In the genomic region with DNA sequence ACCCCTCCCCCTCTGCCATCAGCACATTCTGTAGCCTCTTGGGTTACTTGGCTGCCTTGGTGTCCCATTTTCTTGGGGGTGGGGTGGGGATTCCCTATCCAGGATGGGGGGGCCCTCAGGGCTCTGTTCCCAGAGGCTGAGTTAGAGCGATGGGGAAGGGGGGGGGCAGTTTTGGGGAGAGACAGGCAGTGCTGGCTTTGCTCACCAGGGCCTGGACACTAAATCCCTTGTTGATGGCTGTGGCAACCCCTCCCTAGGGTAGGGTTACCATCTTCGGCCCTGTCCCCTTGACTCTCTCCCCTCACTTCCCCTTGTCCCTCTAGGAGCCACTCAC, we compare ENCODE assay signal across 26 cellular contexts. TPM values are rescaled to one million over a fixed set of nuclear protein-coding genes. Genes with fewer than 3 reads are reported as not detected.
DNase-seq lines count a peak whose midpoint lies in the region; ATAC-seq and TF ChIP-seq lines count a peak whose summit lies in the region.
"Had no signal": no experiment of that assay in that cellular context is flagged by ENCODE, and none has a peak within 500 bp of the region (broad histone marks: within the 10 kb centered on the region; RNA-seq: fewer than 3 reads in every experiment).

No MANE protein-coding gene starts in this region.

- H3K36me3 Mint-ChIP-seq in GM23338 (ENCODE audit: low read depth) (peaks cover 18% of the 10 kb centered on the region), nephron progenitor cell (ENCODE audit: low read depth) (peaks cover 11% of the 10 kb centered on the region)
- peaks cover 4% of the 10 kb centered on the region for H3K36me3 Mint-ChIP-seq in activated T-helper 1 cell treated with anti-CD3 and anti-CD28 coated beads, Interleukin-12 subunit alpha, Interleukin-12 subunit beta, Interleukin-2, Interleukin-4 antibody, amounts not matched to agents 30 ng/mL and 10 ng/mL and 1 ng/mL, durations not matched to agents 14 hours and 24 hours and 36 hours (ENCODE audit: low read depth)

- no peaks in the 10 kb centered on the region for H3K27me3 ChIP-seq in BLaER1 treated with 17β-estradiol and CSF1 and Interleukin-3, amounts not matched to agents 10 nM and 100 nM
- H3K27me3 ChIP-seq in GM23338 (ENCODE audit: insufficient read depth) (peaks cover 22% of the 10 kb centered on the region; the same call in 1 of the 2 replicates), breast epithelium (no peaks in the 10 kb centered on the region), MM.1S (replicated peaks; ENCODE audit: insufficient read depth, low read length) (no peaks in the 10 kb centered on the region)
- H3K27me3 ChIP-seq: ascending aorta, SJSA1 had no signal

- peaks cover 28 to 82% (median 73%) of the 10 kb centered on the region in 10 experiments for H3K4me1 ChIP-seq in BLaER1 treated with 17β-estradiol and CSF1 and Interleukin-3, amounts not matched to agents 10 nM and 100 nM
- peaks cover 22% of the 10 kb centered on the region; the same call in 1 of the 2 replicates for H3K4me1 ChIP-seq in GM23338 (ENCODE audit: insufficient read depth)
- H3K4me1 ChIP-seq in breast epithelium = peaks cover 0 to 4% of the 10 kb centered on the region in 2 donors
- H3K4me1 ChIP-seq in MM.1S (ENCODE audit: low read length) = peaks cover 6% of the 10 kb centered on the region; the same call in 1 of the 2 replicates
- H3K4me1 ChIP-seq: foreskin keratinocyte had no signal

- H3K9me2 ChIP-seq in GM23338 (ENCODE audit: insufficient read depth) (no peaks in the 10 kb centered on the region), MM.1S (replicated peaks; ENCODE audit: insufficient read depth, low read length) (no peaks in the 10 kb centered on the region)

- DNase-seq in GM23338 (ENCODE audit: low spot score) (no peak), nephron progenitor cell (no peak), breast epithelium (ENCODE audit: low spot score in 2 of 2) (no peak), MM.1S (no peak), NOMO-1 treated with dmso at 0.1 percent for 144 hours (lab: John Stamatoyannopoulos, UW; ENCODE audit: unreplicated experiment) (no peak)
- DNase-seq in activated T-helper 1 cell treated with anti-CD3 and anti-CD28 coated beads, Interleukin-12 subunit alpha, Interleukin-12 subunit beta, Interleukin-2, Interleukin-4 antibody, amounts not matched to agents 30 ng/mL and 10 ng/mL and 1 ng/mL, durations not matched to agents 14 hours and 24 hours and 36 hours (ENCODE audit: low spot score) = no peak
- DNase-seq: activated CD8-positive, alpha-beta memory T cell treated with anti-CD3 and anti-CD28 coated beads for 24 hours; activated naive CD4-positive, alpha-beta T cell treated with anti-CD3 and anti-CD28 coated beads, Interleukin-2, amount 50 U/mL, for 16 hours; activated T-cell treated with anti-CD3 and anti-CD28 coated beads, Interleukin-2, amount 50 U/mL, for 24 hours; CD4-positive, alpha-beta memory T cell; effector CD8-positive, alpha-beta T cell; foreskin keratinocyte; GF-D8; mucosa of descending colon; NCI-H1930; PC-9; small intestine; stimulated activated CD4-positive, alpha-beta T cell treated with anti-CD3 and anti-CD28 coated beads, Interleukin-2, amount 100 ng/mL, for 24 hours; stimulated activated naive CD4-positive, alpha-beta T cell had no signal

- peak overlapping the region in 10 of 11 experiments; percentile 49 to 100 (median 97); a peak in 19 of 22 replicates for H3K4me2 ChIP-seq in BLaER1 treated with 17β-estradiol and CSF1 and Interleukin-3, amounts not matched to agents 10 nM and 100 nM
- H3K4me2 ChIP-seq in GM23338 (peak overlapping the region; percentile 99; the same call in 1 of the 2 replicates), MM.1S (ENCODE audit: low read depth, low read length) (no peak overlapping the region)
- H3K4me2 ChIP-seq: PC-9 had no signal

- ATAC-seq in GM23338 = no peak
- no peak for ATAC-seq in HG03378 (IDR thresholded peaks at IDR 0.05; ENCODE audit: unreplicated experiment)
- ATAC-seq: foreskin keratinocyte, mucosa of descending colon had no signal

- 0 out of 20 replicates have a peak overlapping the region, but pooled peaks of 1 of the 10 experiments have one; percentile 79 for H3K4me3 ChIP-seq in BLaER1 treated with 17β-estradiol and CSF1 and Interleukin-3, amounts not matched to agents 10 nM and 100 nM
- H3K4me3 ChIP-seq in GM23338 (no peak overlapping the region), breast epithelium (no peak overlapping the region), MM.1S (ENCODE audit: low read length) (no peak overlapping the region)
- H3K4me3 ChIP-seq: ascending aorta, mucosa of descending colon, PC-9, SJSA1, thoracic aorta had no signal

- H3K9ac ChIP-seq in BLaER1 treated with 17β-estradiol and CSF1 and Interleukin-3, amounts not matched to agents 10 nM and 100 nM = peak overlapping the region in 7 of 11 experiments; percentile 5 to 86 (median 83); a peak in 7 of 22 replicates
- no peak overlapping the region for H3K9ac ChIP-seq in MM.1S (ENCODE audit: low read length)

- peaks cover 22 to 40% (median 27%) of the 10 kb centered on the region in 11 experiments for H3K36me3 ChIP-seq in BLaER1 treated with 17β-estradiol and CSF1 and Interleukin-3, amounts not matched to agents 10 nM and 100 nM
- H3K36me3 ChIP-seq in GM23338 (ENCODE audit: insufficient read depth) (no peaks in the 10 kb centered on the region), breast epithelium (no peaks in the 10 kb centered on the region), MM.1S (replicated peaks; ENCODE audit: insufficient read depth, low read length) (no peaks in the 10 kb centered on the region)

- no peak for TF ChIP-seq POLR2A in breast epithelium (IDR thresholded peaks at IDR 0.05)

- intact Hi-C loops in activated T-helper 1 cell treated with anti-CD3 and anti-CD28 coated beads, Interleukin-12 subunit alpha, Interleukin-12 subunit beta, Interleukin-2, Interleukin-4 antibody, amounts not matched to agents 30 ng/mL and 10 ng/mL and 1 ng/mL, durations not matched to agents 14 hours and 24 hours and 36 hours (cut with micrococcal nuclease) = no loop called here
- intact Hi-C loops in breast epithelium (cut with DNase I; ENCODE audit: low total_unique reads) = no loop called here

- peaks cover 45% of the 10 kb centered on the region for H3K4me1 Mint-ChIP-seq in GM23338
- peaks cover 18% of the 10 kb centered on the region for H3K4me1 Mint-ChIP-seq in activated T-helper 1 cell treated with anti-CD3 and anti-CD28 coated beads, Interleukin-12 subunit alpha, Interleukin-12 subunit beta, Interleukin-2, Interleukin-4 antibody, amounts not matched to agents 30 ng/mL and 10 ng/mL and 1 ng/mL, durations not matched to agents 14 hours and 24 hours and 36 hours (ENCODE audit: low read depth)
- H3K4me1 Mint-ChIP-seq in nephron progenitor cell = peaks cover 67% of the 10 kb centered on the region

- H3F3A ChIP-seq in GM23338 (replicated peaks; ENCODE audit: low read depth) (peaks cover 12% of the 10 kb centered on the region), MM.1S (ENCODE audit: insufficient read depth, low read length) (no peaks in the 10 kb centered on the region)

- TF ChIP-seq CTCF in GM23338 (conservative IDR thresholded peaks at IDR 0.05; ENCODE audit: low read depth in 2 of 2) (no peak), nephron progenitor cell (IDR thresholded peaks at IDR 0.05) (no peak), breast epithelium (IDR thresholded peaks at IDR 0.05) (no peak), MM.1S (IDR thresholded peaks at IDR 0.05; ENCODE audit: low read length) (no peak)

- no peaks in the 10 kb centered on the region for H3K79me2 ChIP-seq in GM23338 (replicated peaks; ENCODE audit: insufficient read depth)
- no peaks in the 10 kb centered on the region for H3K79me2 ChIP-seq in MM.1S (ENCODE audit: low read length)

- peak overlapping the region; percentile 92 for H3K4me3 Mint-ChIP-seq in GM23338
- peak overlapping the region; percentile 46 for H3K4me3 Mint-ChIP-seq in activated T-helper 1 cell treated with anti-CD3 and anti-CD28 coated beads, Interleukin-12 subunit alpha, Interleukin-12 subunit beta, Interleukin-2, Interleukin-4 antibody, amounts not matched to agents 30 ng/mL and 10 ng/mL and 1 ng/mL, durations not matched to agents 14 hours and 24 hours and 36 hours
- H3K4me3 Mint-ChIP-seq in nephron progenitor cell = peak overlapping the region; percentile 66

- H3K27ac ChIP-seq in BLaER1 treated with 17β-estradiol and CSF1 and Interleukin-3, amounts not matched to agents 10 nM and 100 nM = peak overlapping the region in 4 of 11 experiments; percentile 41 to 73 (median 46); a peak in 6 of 22 replicates
- H3K27ac ChIP-seq in GM23338 (ENCODE audit: low read depth) = no peak overlapping the region
- no peak overlapping the region for H3K27ac ChIP-seq in breast epithelium
- no peak overlapping the region for H3K27ac ChIP-seq in MM.1S (ENCODE audit: low read length)
- H3K27ac ChIP-seq: ascending aorta, foreskin keratinocyte, PC-9, SJSA1, thoracic aorta had no signal

- no peaks in the 10 kb centered on the region for H3K9me3 ChIP-seq in BLaER1 treated with 17β-estradiol and CSF1 and Interleukin-3, amounts not matched to agents 10 nM and 100 nM (replicated peaks in 1 of 11)
- H3K9me3 ChIP-seq in breast epithelium = no peaks in the 10 kb centered on the region
- H3K9me3 ChIP-seq in MM.1S (replicated peaks; ENCODE audit: insufficient read depth, low read length) = no peaks in the 10 kb centered on the region
- H3K9me3 ChIP-seq: ascending aorta, mucosa of descending colon, SJSA1, thoracic aorta had no signal

- peaks cover 25% of the 10 kb centered on the region for H3K27me3 Mint-ChIP-seq in GM23338 (ENCODE audit: insufficient read depth, low read depth, poor library complexity)
- peaks cover 2% of the 10 kb centered on the region for H3K27me3 Mint-ChIP-seq in activated T-helper 1 cell treated with anti-CD3 and anti-CD28 coated beads, Interleukin-12 subunit alpha, Interleukin-12 subunit beta, Interleukin-2, Interleukin-4 antibody, amounts not matched to agents 30 ng/mL and 10 ng/mL and 1 ng/mL, durations not matched to agents 14 hours and 24 hours and 36 hours (ENCODE audit: insufficient read depth)
- peaks cover 7% of the 10 kb centered on the region for H3K27me3 Mint-ChIP-seq in nephron progenitor cell (ENCODE audit: low read depth, poor library complexity)

- no peak overlapping the region for H2AFZ ChIP-seq in GM23338
- no peak overlapping the region for H2AFZ ChIP-seq in MM.1S (ENCODE audit: low read length)
- H2AFZ ChIP-seq: PC-9 had no signal

- H3K27ac Mint-ChIP-seq in GM23338 = no peak overlapping the region
- no peak overlapping the region for H3K27ac Mint-ChIP-seq in activated T-helper 1 cell treated with anti-CD3 and anti-CD28 coated beads, Interleukin-12 subunit alpha, Interleukin-12 subunit beta, Interleukin-2, Interleukin-4 antibody, amounts not matched to agents 30 ng/mL and 10 ng/mL and 1 ng/mL, durations not matched to agents 14 hours and 24 hours and 36 hours
- H3K27ac Mint-ChIP-seq in nephron progenitor cell = no peak overlapping the region
- H3K27ac Mint-ChIP-seq: activated T-cell treated with anti-CD3 and anti-CD28 coated beads, Interleukin-2, amount 50 U/mL, for 24 hours had no signal

- H3K9me3 Mint-ChIP-seq in GM23338 (no peaks in the 10 kb centered on the region; the same call in 2 of the 3 replicates), nephron progenitor cell (no peaks in the 10 kb centered on the region)
- H3K9me3 Mint-ChIP-seq in activated T-helper 1 cell treated with anti-CD3 and anti-CD28 coated beads, Interleukin-12 subunit alpha, Interleukin-12 subunit beta, Interleukin-2, Interleukin-4 antibody, amounts not matched to agents 30 ng/mL and 10 ng/mL and 1 ng/mL, durations not matched to agents 14 hours and 24 hours and 36 hours = no peaks in the 10 kb centered on the region
- H3K9me3 Mint-ChIP-seq: activated T-cell treated with anti-CD3 and anti-CD28 coated beads, Interleukin-2, amount 50 U/mL, for 24 hours had no signal

- H4K20me1 ChIP-seq in BLaER1 treated with 17β-estradiol and CSF1 and Interleukin-3, amounts not matched to agents 10 nM and 100 nM = peaks cover 0 to 48% (median 33%) of the 10 kb centered on the region in 11 experiments; a peak in 17 of 22 replicates
- no peaks in the 10 kb centered on the region; the same call in 1 of the 2 replicates for H4K20me1 ChIP-seq in GM23338 (replicated peaks; ENCODE audit: insufficient read depth)
- H4K20me1 ChIP-seq in MM.1S (ENCODE audit: insufficient read depth, low read length) = no peaks in the 10 kb centered on the region

RNA-seq across cellular contexts. Expression of a gene that starts 0.7 kb away (rescaled TPM):
- total RNA-seq in GM23338 (2014; rRNA removed; shearing (Covaris generic)) = 0.08 and 0.73 TPM in 2 replicates
- 3.2 and 4.0 TPM in 2 replicates for polyA plus RNA-seq in GM23338 (2016; fragmentation: Nextera tagmentation; extraction: Ambion mirVana)
- total RNA-seq in activated T-helper 1 cell treated with anti-CD3 and anti-CD28 coated beads, Interleukin-12 subunit alpha, Interleukin-12 subunit beta, Interleukin-2, Interleukin-4 antibody, amounts not matched to agents 30 ng/mL and 10 ng/mL and 1 ng/mL, durations not matched to agents 14 hours and 24 hours and 36 hours = 2.6 and 3.3 TPM in 2 replicates
- under 1 TPM; 0.15 to 0.48 (median 0.33) TPM for total RNA-seq in breast epithelium
- total RNA-seq: ascending aorta, HT1080 had no signal
- polyA plus RNA-seq: CD4-positive, alpha-beta memory T cell had no signal

RNA-seq across cellular contexts. Expression of a gene that starts 14.0 kb away (rescaled TPM):
- 17.2 and 27.5 TPM in 2 replicates for total RNA-seq in GM23338 (2014; rRNA removed; shearing (Covaris generic))
- polyA plus RNA-seq in GM23338 (2016; fragmentation: Nextera tagmentation; extraction: Ambion mirVana) = 12.2 and 13.6 TPM in 2 replicates
- total RNA-seq in activated T-helper 1 cell treated with anti-CD3 and anti-CD28 coated beads, Interleukin-12 subunit alpha, Interleukin-12 subunit beta, Interleukin-2, Interleukin-4 antibody, amounts not matched to agents 30 ng/mL and 10 ng/mL and 1 ng/mL, durations not matched to agents 14 hours and 24 hours and 36 hours = 54.2 and 56.2 TPM in 2 replicates
- total RNA-seq in breast epithelium = 10 to 100 TPM; 20.0 to 28.8 (median 23.6) TPM

RNA-seq across cellular contexts. Expression of a gene that starts 31.5 kb away (rescaled TPM):
- 162 and 192 TPM in 2 replicates for total RNA-seq in GM23338 (2014; rRNA removed; shearing (Covaris generic))
- 246 and 248 TPM in 2 replicates for polyA plus RNA-seq in GM23338 (2016; fragmentation: Nextera tagmentation; extraction: Ambion mirVana)
- 261 and 264 TPM in 2 replicates for total RNA-seq in activated T-helper 1 cell treated with anti-CD3 and anti-CD28 coated beads, Interleukin-12 subunit alpha, Interleukin-12 subunit beta, Interleukin-2, Interleukin-4 antibody, amounts not matched to agents 30 ng/mL and 10 ng/mL and 1 ng/mL, durations not matched to agents 14 hours and 24 hours and 36 hours
- total RNA-seq in breast epithelium = 100 to 1,000 TPM in 1 of 3 donors, 10 to 100 TPM in 2; 97.9 to 103 (median 98.4) TPM

RNA-seq across cellular contexts. Expression of a gene that starts 47.4 kb away (rescaled TPM):
- 25.2 and 27.2 TPM in 2 replicates for total RNA-seq in GM23338 (2014; rRNA removed; shearing (Covaris generic))
- 11.8 and 13.0 TPM in 2 replicates for polyA plus RNA-seq in GM23338 (2016; fragmentation: Nextera tagmentation; extraction: Ambion mirVana)
- total RNA-seq in activated T-helper 1 cell treated with anti-CD3 and anti-CD28 coated beads, Interleukin-12 subunit alpha, Interleukin-12 subunit beta, Interleukin-2, Interleukin-4 antibody, amounts not matched to agents 30 ng/mL and 10 ng/mL and 1 ng/mL, durations not matched to agents 14 hours and 24 hours and 36 hours = 18.3 and 21.1 TPM in 2 replicates
- total RNA-seq in breast epithelium = 10 to 100 TPM; 14.2 to 35.1 (median 25.6) TPM

RNA-seq across cellular contexts. Expression of a gene that starts 54.2 kb away (rescaled TPM):
- 0.83 TPM in 1 of 2 replicates, not detected in the other for total RNA-seq in GM23338 (2014; rRNA removed; shearing (Covaris generic))
- polyA plus RNA-seq in GM23338 (2016; fragmentation: Nextera tagmentation; extraction: Ambion mirVana) = 1.9 and 2.3 TPM in 2 replicates
- not detected in 2 replicates for total RNA-seq in activated T-helper 1 cell treated with anti-CD3 and anti-CD28 coated beads, Interleukin-12 subunit alpha, Interleukin-12 subunit beta, Interleukin-2, Interleukin-4 antibody, amounts not matched to agents 30 ng/mL and 10 ng/mL and 1 ng/mL, durations not matched to agents 14 hours and 24 hours and 36 hours
- total RNA-seq in breast epithelium = not detected
- total RNA-seq: ascending aorta; CD4-positive, alpha-beta memory T cell; cerebellum; foreskin keratinocyte; HT1080; PC-9; SJSA1; thoracic aorta had no signal
- polyA plus RNA-seq: foreskin keratinocyte had no signal
